ENCODE assay signal across 9 cellular contexts in genomic region chr18:45837283-45838070, GRCh38. TPM values are rescaled to one million over a fixed set of nuclear protein-coding genes. Genes with fewer than 3 reads are reported as not detected.
DNase-seq lines count a peak whose midpoint lies in the region; ATAC-seq and TF ChIP-seq lines count a peak whose summit lies in the region.
"Had no signal": no experiment of that assay in that cellular context is flagged by ENCODE, and none has a peak within 500 bp of the region (broad histone marks: within the 10 kb centered on the region; RNA-seq: fewer than 3 reads in every experiment).

No MANE protein-coding gene starts in this region.

- intact Hi-C loops in mammary epithelial cell (cut with micrococcal nuclease) = loop anchor here (2.0 kb wide), 2 partner anchors 45 to 61 kb away; no protein-coding TSS in a partner anchor
- intact Hi-C loops in left colon (cut with DNase I, micrococcal nuclease) = no loop called here

- H3K27ac Mint-ChIP-seq in stimulated activated effector memory CD8-positive, alpha-beta T cell treated with anti-CD3 and anti-CD28 coated beads, Interleukin-12 subunit alpha, Interleukin-12 subunit beta, amount 100 ng/mL, for 72 hours = no peak overlapping the region

- H3K27ac ChIP-seq in mammary epithelial cell (ENCODE audit: insufficient read depth, low read depth, low read length) = no peak overlapping the region
- H3K27ac ChIP-seq: right lobe of liver had no signal

- peaks cover 12% of the 10 kb centered on the region for H3K4me1 ChIP-seq in mammary epithelial cell (ENCODE audit: insufficient read depth, low read length)

- H3K36me3 Mint-ChIP-seq in stimulated activated effector memory CD8-positive, alpha-beta T cell treated with anti-CD3 and anti-CD28 coated beads, Interleukin-12 subunit alpha, Interleukin-12 subunit beta, amount 100 ng/mL, for 72 hours = no peaks in the 10 kb centered on the region

- no peak overlapping the region for H3K9ac ChIP-seq in mammary epithelial cell (ENCODE audit: insufficient read depth, low read length)

- no peaks in the 10 kb centered on the region for H3K36me3 ChIP-seq in mammary epithelial cell (ENCODE audit: insufficient read depth, low read length)
- H3K36me3 ChIP-seq: right lobe of liver had no signal

- peak overlapping the region; percentile 11 for H3K4me2 ChIP-seq in mammary epithelial cell (ENCODE audit: insufficient read depth, low read depth, low read length)

- no peaks in the 10 kb centered on the region for H3K9me3 Mint-ChIP-seq in stimulated activated effector memory CD8-positive, alpha-beta T cell treated with anti-CD3 and anti-CD28 coated beads, Interleukin-12 subunit alpha, Interleukin-12 subunit beta, amount 100 ng/mL, for 72 hours

- H3K4me3 ChIP-seq in mammary epithelial cell (replicated peaks in 1 of 3; ENCODE audit: insufficient read depth in 1 of 3, low read depth in 2 of 3, low read length in 3 of 3) = no peak overlapping the region

- H3K4me3 Mint-ChIP-seq in stimulated activated effector memory CD8-positive, alpha-beta T cell treated with anti-CD3 and anti-CD28 coated beads, Interleukin-12 subunit alpha, Interleukin-12 subunit beta, amount 100 ng/mL, for 72 hours = peak overlapping the region; percentile 51

- no peaks in the 10 kb centered on the region for H3K9me3 ChIP-seq in mammary epithelial cell (replicated peaks; ENCODE audit: insufficient read depth, low read length)
- H3K9me3 ChIP-seq: right lobe of liver had no signal

- peak; percentile 5 to 34 for TF ChIP-seq CTCF in mammary epithelial cell (conservative IDR thresholded peaks at IDR 0.05 in 1 of 2, IDR thresholded peaks at IDR 0.05 in 1 of 2; ENCODE audit: extremely low read depth in 1 of 2, insufficient read depth in 1 of 2, low read depth in 1 of 2, low read length in 2 of 2)

- BruUV-seq in mammary epithelial cell (replicated peaks; lab: Mats Ljungman, UMichigan) = no TSS peak

- CTCF ChIA-PET in mammary epithelial cell (lab: Charles Lee; ENCODE audit: low non-redundant PET) = no interaction called here

- peaks cover 10% of the 10 kb centered on the region for H3K4me1 Mint-ChIP-seq in stimulated activated effector memory CD8-positive, alpha-beta T cell treated with anti-CD3 and anti-CD28 coated beads, Interleukin-12 subunit alpha, Interleukin-12 subunit beta, amount 100 ng/mL, for 72 hours

- H3K79me2 ChIP-seq in mammary epithelial cell (ENCODE audit: insufficient read depth, low read length) = no peaks in the 10 kb centered on the region

- dilution Hi-C loops in mammary epithelial cell (cut with HindIII; ENCODE audit: low sequenced_read_pairs) = loop anchor here (5.0 kb wide), 2 partner anchors 80 to 100 kb away; no protein-coding TSS in a partner anchor

- DNase-seq in NCI-H774 (lab: John Stamatoyannopoulos, UW) = peak; percentile 73
- no peak for DNase-seq in mammary epithelial cell
- peak; percentile 38 to 67 for DNase-seq in left colon
- DNase-seq in stimulated activated effector memory CD8-positive, alpha-beta T cell treated with anti-CD3 and anti-CD28 coated beads, Interleukin-12 subunit alpha, Interleukin-12 subunit beta, amount 100 ng/mL, for 72 hours (ENCODE audit: low spot score in 2 of 2) = peak; percentile 32 to 64
- DNase-seq in foreskin melanocyte = no peak
- no peak for DNase-seq in middle frontal gyrus (ENCODE audit: extremely low spot score, low spot score)

- no peaks in the 10 kb centered on the region for H4K20me1 ChIP-seq in mammary epithelial cell (ENCODE audit: insufficient read depth, low read length)

- H2AFZ ChIP-seq in mammary epithelial cell (ENCODE audit: low read depth, low read length) = peak overlapping the region; percentile 66

- in situ Hi-C loops in mammary epithelial cell (cut with MboI; ENCODE audit: low sequenced_read_pairs in 2 of 2) = loop anchor here in 1 of 2 donors (10.0 kb wide), 1 partner anchor 123 kb away; no protein-coding TSS in a partner anchor

- WGBS in mammary epithelial cell (ENCODE audit: low coverage, missing lambda C conversion rate) = 4% methylated on average over 5 of the region's 84 CpGs

- peak; percentile 40 for ATAC-seq in GM19395 (IDR thresholded peaks at IDR 0.05; ENCODE audit: unreplicated experiment)
- peak; percentile 82 for ATAC-seq in left colon
- ATAC-seq in stimulated activated effector memory CD8-positive, alpha-beta T cell treated with anti-CD3 and anti-CD28 coated beads, Interleukin-12 subunit alpha, Interleukin-12 subunit beta, amount 100 ng/mL, for 72 hours = peak; percentile 84
- no peak for ATAC-seq in HG03196 (IDR thresholded peaks at IDR 0.05; ENCODE audit: unreplicated experiment)

- H3K27me3 ChIP-seq in mammary epithelial cell (ENCODE audit: insufficient read depth, low read length) = no peaks in the 10 kb centered on the region
- H3K27me3 ChIP-seq: right lobe of liver had no signal

RNA-seq across cellular contexts. Expression of gene SIGLEC15, which starts 12.0 kb away (rescaled TPM):
- total RNA-seq in mammary epithelial cell (under 1 TPM in 1 of 2 donors, not detected in 1; 0.17 TPM), left colon (under 1 TPM; 0.21 to 0.36 TPM)
- polyA plus RNA-seq in mammary epithelial cell = 0.03 TPM
- not detected for polyA minus RNA-seq in mammary epithelial cell

Comparison
In these comparisons a context has a peak if more than half of its experiments do, and no peak if none do; other contexts are left out.
1. DNase-seq: peak in NCI-H774 (single experiment), left colon (2 of 2) and stimulated activated effector memory CD8-positive, alpha-beta T cell treated with anti-CD3 and anti-CD28 coated beads, Interleukin-12 subunit alpha, Interleukin-12 subunit beta, amount 100 ng/mL, for 72 hours (2 of 2); none in mammary epithelial cell (single experiment), foreskin melanocyte (single experiment) and middle frontal gyrus (single experiment).